ENCODE assay signal across 17 cellular contexts in genomic region chr1:203028784-203029553, GRCh38. TPM values are rescaled to one million over a fixed set of nuclear protein-coding genes. Genes with fewer than 3 reads are reported as not detected.
A peak's percentile ranks its signal among the peaks of the same experiment; 100 is the strongest.
DNase-seq lines count a peak whose midpoint lies in the region; ATAC-seq and TF ChIP-seq lines count a peak whose summit lies in the region.
"Had no signal": no experiment of that assay in that cellular context is flagged by ENCODE, and none has a peak within 500 bp of the region (broad histone marks: within the 10 kb centered on the region; RNA-seq: fewer than 3 reads in every experiment).

No MANE protein-coding gene starts in this region.

- H3K4me1 ChIP-seq in right atrium auricular region = peaks cover 0 to 40% of the 10 kb centered on the region in 2 donors
- H3K4me1 ChIP-seq in testis = peaks cover 16% of the 10 kb centered on the region
- H3K4me1 ChIP-seq in CD8-positive, alpha-beta memory T cell (ENCODE audit: insufficient read depth, low read length) = peaks cover 15% of the 10 kb centered on the region
- H3K4me1 ChIP-seq: A549 had no signal

- intact Hi-C loops in testis (cut with DNase I; ENCODE audit: low total_unique reads) = no loop called here

- no peaks in the 10 kb centered on the region for H3K36me3 ChIP-seq in right atrium auricular region
- H3K36me3 ChIP-seq in testis (ENCODE audit: low read depth, missing control alignments) = no peaks in the 10 kb centered on the region
- H3K36me3 ChIP-seq in CD8-positive, alpha-beta memory T cell (ENCODE audit: insufficient read depth, low read length) = peaks cover 2% of the 10 kb centered on the region

- peaks cover 7% of the 10 kb centered on the region for H3K9me3 Mint-ChIP-seq in activated T-helper 17 cell treated with anti-CD3 and anti-CD28 coated beads, Interleukin-2, amount 50 U/mL, for 72 hours
- no peaks in the 10 kb centered on the region for H3K9me3 Mint-ChIP-seq in CD8-positive, alpha-beta memory T cell

- peak overlapping the region; percentile 86 for H3K27ac Mint-ChIP-seq in activated T-helper 17 cell treated with anti-CD3 and anti-CD28 coated beads, Interleukin-2, amount 50 U/mL, for 72 hours
- peak overlapping the region in 1 of 8 donors; percentile 16 for H3K27ac Mint-ChIP-seq in CD8-positive, alpha-beta memory T cell

- WGBS in testis, 2 donors = 51 to 67% methylated on average over 9 to 13 of the region's 13 CpGs

- POLR2A ChIA-PET in CD8-positive, alpha-beta memory T cell (lab: Charles Lee) = interaction anchor here (0.6 kb wide), 1 partner anchor 109 kb away, joined by 3 read pairs; no protein-coding TSS in a partner anchor

- no peak for TF ChIP-seq POLR2A in testis (IDR thresholded peaks at IDR 0.05)

- H3K4me3 Mint-ChIP-seq in activated T-helper 17 cell treated with anti-CD3 and anti-CD28 coated beads, Interleukin-2, amount 50 U/mL, for 72 hours = peak overlapping the region; percentile 94
- peak overlapping the region in 1 of 7 donors; percentile 40 for H3K4me3 Mint-ChIP-seq in CD8-positive, alpha-beta memory T cell

- H3K36me3 Mint-ChIP-seq in activated T-helper 17 cell treated with anti-CD3 and anti-CD28 coated beads, Interleukin-2, amount 50 U/mL, for 72 hours (ENCODE audit: low read depth) = peaks cover 60% of the 10 kb centered on the region
- H3K36me3 Mint-ChIP-seq in CD8-positive, alpha-beta memory T cell = peaks cover 0 to 9% (median 2%) of the 10 kb centered on the region in 3 donors

- H3K4me1 Mint-ChIP-seq in activated T-helper 17 cell treated with anti-CD3 and anti-CD28 coated beads, Interleukin-2, amount 50 U/mL, for 72 hours = peaks cover 20% of the 10 kb centered on the region
- H3K4me1 Mint-ChIP-seq in CD8-positive, alpha-beta memory T cell = peaks cover 7 to 18% (median 10%) of the 10 kb centered on the region in 3 donors

- peak overlapping the region; percentile 86 to 87 for H3K27ac ChIP-seq in right atrium auricular region
- no peak overlapping the region for H3K27ac ChIP-seq in testis
- H3K27ac ChIP-seq in CD8-positive, alpha-beta memory T cell (ENCODE audit: low read depth, low read length) = no peak overlapping the region
- H3K27ac ChIP-seq: A549, adrenal gland had no signal

- no peaks in the 10 kb centered on the region for H3K27me3 ChIP-seq in right atrium auricular region
- no peaks in the 10 kb centered on the region for H3K27me3 ChIP-seq in testis
- no peaks in the 10 kb centered on the region for H3K27me3 ChIP-seq in CD8-positive, alpha-beta memory T cell (ENCODE audit: insufficient read depth, low read length, poor library complexity, severe bottlenecking)
- H3K27me3 ChIP-seq: adrenal gland had no signal

- H3K27me3 Mint-ChIP-seq in activated T-helper 17 cell treated with anti-CD3 and anti-CD28 coated beads, Interleukin-2, amount 50 U/mL, for 72 hours = no peaks in the 10 kb centered on the region
- peaks cover 0 to 1% of the 10 kb centered on the region in 2 donors for H3K27me3 Mint-ChIP-seq in CD8-positive, alpha-beta memory T cell

- H3K9me3 ChIP-seq in right atrium auricular region (no peaks in the 10 kb centered on the region), testis (no peaks in the 10 kb centered on the region)
- H3K9me3 ChIP-seq in CD8-positive, alpha-beta memory T cell (ENCODE audit: low read length) = no peaks in the 10 kb centered on the region
- H3K9me3 ChIP-seq: A549, adrenal gland had no signal

- DNase-seq in activated CD8-positive, alpha-beta memory T cell treated with anti-CD3 and anti-CD28 coated beads for 24 hours = peak; percentile 47
- DNase-seq in activated CD8-positive, alpha-beta memory T cell treated with anti-CD3 and anti-CD28 coated beads, Interleukin-2, amount 50 U/mL, for 4 hours = no peak
- DNase-seq in right atrium auricular region (ENCODE audit: low spot score) (peak; percentile 62), testis (peak; percentile 36), DMS53 (lab: John Stamatoyannopoulos, UW) (no peak)
- DNase-seq in CD8-positive, alpha-beta memory T cell = no peak
- no peak for DNase-seq in activated naive CD4-positive, alpha-beta T cell (lab: John Stamatoyannopoulos, UW)
- DNase-seq: effector memory CD4-positive, alpha-beta T cell; NCI-H345; RPMI8226; small intestine; T1000; trophoblast cell had no signal

- CTCF ChIA-PET in CD8-positive, alpha-beta memory T cell (lab: Charles Lee) = interaction anchor here (0.8 to 1.1 kb wide), 2 partner anchors 10 to 11 kb away, joined by 3 read pairs; no protein-coding TSS in a partner anchor

- no peak for ATAC-seq in activated T-helper 17 cell treated with anti-CD3 and anti-CD28 coated beads, Interleukin-2, amount 50 U/mL, for 72 hours (replicated peaks)
- ATAC-seq: A549 had no signal

- TF ChIP-seq CTCF in right atrium auricular region (IDR thresholded peaks at IDR 0.05) (no peak), testis (IDR thresholded peaks at IDR 0.05) (no peak)

- H3K4me3 ChIP-seq in right atrium auricular region = no peak overlapping the region
- no peak overlapping the region for H3K4me3 ChIP-seq in testis
- H3K4me3 ChIP-seq in CD8-positive, alpha-beta memory T cell (ENCODE audit: low read length) = no peak overlapping the region
- H3K4me3 ChIP-seq: A549, adrenal gland had no signal

RNA-seq across cellular contexts. Expression of gene PPFIA4, which starts 2.7 kb away (rescaled TPM):
- 100 to 1,000 TPM in 1 of 2 donors, 10 to 100 TPM in 1; 38.1 to 244 TPM for total RNA-seq in activated T-helper 17 cell treated with anti-CD3 and anti-CD28 coated beads, Interleukin-2, amount 50 U/mL, for 72 hours
- total RNA-seq in right atrium auricular region (10 to 100 TPM; 16.3 to 19.2 TPM), testis (10 to 100 TPM; 27.2 to 33.1 TPM)
- 6.6 TPM for polyA plus RNA-seq in testis (ENCODE audit: insufficient read depth, low read depth, low replicate concordance)
- total RNA-seq in CD8-positive, alpha-beta memory T cell = 1 to 10 TPM; 1.2 to 1.5 TPM
- polyA plus RNA-seq in CD8-positive, alpha-beta memory T cell = not detected

RNA-seq across cellular contexts. Expression of gene TMEM183A, which starts 21.8 kb away (rescaled TPM):
- total RNA-seq in activated T-helper 17 cell treated with anti-CD3 and anti-CD28 coated beads, Interleukin-2, amount 50 U/mL, for 72 hours = 10 to 100 TPM; 50.1 to 62.6 TPM
- total RNA-seq in right atrium auricular region = 10 to 100 TPM; 29.6 to 39.1 TPM
- total RNA-seq in testis = 100 to 1,000 TPM; 129 to 135 TPM
- polyA plus RNA-seq in testis (ENCODE audit: insufficient read depth, low read depth, low replicate concordance) = 114 TPM
- 10 to 100 TPM; 76.9 to 77.2 TPM for total RNA-seq in CD8-positive, alpha-beta memory T cell
- polyA plus RNA-seq in CD8-positive, alpha-beta memory T cell = 55.4 TPM

RNA-seq across cellular contexts. Expression of gene MYOG, which starts 56.8 kb away (rescaled TPM):
- total RNA-seq in activated T-helper 17 cell treated with anti-CD3 and anti-CD28 coated beads, Interleukin-2, amount 50 U/mL, for 72 hours = not detected
- not detected for total RNA-seq in right atrium auricular region
- total RNA-seq in testis = under 1 TPM; 0.25 to 0.47 TPM
- polyA plus RNA-seq in testis (ENCODE audit: insufficient read depth, low read depth, low replicate concordance) = 1.2 TPM
- total RNA-seq in CD8-positive, alpha-beta memory T cell = not detected
- not detected for polyA plus RNA-seq in CD8-positive, alpha-beta memory T cell
- total RNA-seq: adrenal gland, M059J had no signal
- polyA plus RNA-seq: A549, adrenal gland, small intestine had no signal

Comparison
In these comparisons a context has a peak if more than half of its experiments do, and no peak if none do; other contexts are left out.
1. DNase-seq: peak in activated CD8-positive, alpha-beta memory T cell treated with anti-CD3 and anti-CD28 coated beads for 24 hours (single experiment), right atrium auricular region (single experiment) and testis (single experiment); none in activated CD8-positive, alpha-beta memory T cell treated with anti-CD3 and anti-CD28 coated beads, Interleukin-2, amount 50 U/mL, for 4 hours (single experiment), CD8-positive, alpha-beta memory T cell (0 of 5), activated naive CD4-positive, alpha-beta T cell (0 of 4) and DMS53 (single experiment).
2. H3K27ac ChIP-seq: peak in right atrium auricular region (2 of 2); none in testis (0 of 2) and CD8-positive, alpha-beta memory T cell (single experiment).
3. RNA of gene PPFIA4, which starts 2.7 kb away (total RNA-seq): 38.1 to 244 TPM in activated T-helper 17 cell treated with anti-CD3 and anti-CD28 coated beads, Interleukin-2, amount 50 U/mL, for 72 hours, 27.2 to 33.1 TPM in testis and 16.3 to 19.2 TPM in right atrium auricular region; 1.2 to 1.5 TPM in CD8-positive, alpha-beta memory T cell; every median in the first group is over 4 times any median in the second.